In genomic region chr5:79512692-79513518, GRCh38 we compare ENCODE assay signal across 8 cellular contexts. TPM values are rescaled to one million over a fixed set of nuclear protein-coding genes. Genes with fewer than 3 reads are reported as not detected.
DNase-seq lines count a peak whose midpoint lies in the region; ATAC-seq and TF ChIP-seq lines count a peak whose summit lies in the region.

No MANE protein-coding gene starts in this region.

- H3K27me3 ChIP-seq in GM23338 (ENCODE audit: insufficient read depth) (no peaks in the 10 kb centered on the region), SU-DHL-6 (ENCODE audit: low read length) (0 out of 2 replicates have a peak, but pooled peaks cover 3% of the 10 kb centered on the region)

- H3K4me1 Mint-ChIP-seq in CD14-positive monocyte (peaks cover 30% of the 10 kb centered on the region), GM23338 (peaks cover 44% of the 10 kb centered on the region), nephron progenitor cell (peaks cover 60% of the 10 kb centered on the region)

- no peak overlapping the region for H2AFZ ChIP-seq in GM23338
- H2AFZ ChIP-seq in SU-DHL-6 (ENCODE audit: low read depth, low read length, severe bottlenecking): peak overlapping the region; percentile 96

- peaks cover 21% of the 10 kb centered on the region for H4K20me1 ChIP-seq in GM23338 (replicated peaks; ENCODE audit: insufficient read depth)
- no peaks in the 10 kb centered on the region for H4K20me1 ChIP-seq in SU-DHL-6 (ENCODE audit: low read depth, low read length)

- TF ChIP-seq CTCF in CD14-positive monocyte (IDR thresholded peaks at IDR 0.05) (no peak), GM23338 (conservative IDR thresholded peaks at IDR 0.05; ENCODE audit: low read depth in 2 of 2) (no peak), SU-DHL-6 (IDR thresholded peaks at IDR 0.05; ENCODE audit: insufficient read depth, low read length, poor library complexity, severe bottlenecking) (no peak), epithelial cell of esophagus (IDR thresholded peaks at IDR 0.05; ENCODE audit: insufficient read depth, low read depth, low read length, missing control alignments) (no peak), nephron progenitor cell (IDR thresholded peaks at IDR 0.05) (no peak)

- H3K36me3 Mint-ChIP-seq in CD14-positive monocyte: peaks cover 6 to 12% of the 10 kb centered on the region in 2 donors
- H3K36me3 Mint-ChIP-seq in GM23338 (ENCODE audit: low read depth): no peaks in the 10 kb centered on the region
- H3K36me3 Mint-ChIP-seq in nephron progenitor cell (ENCODE audit: low read depth): peaks cover 1% of the 10 kb centered on the region

- peaks cover 50% of the 10 kb centered on the region for H3K79me2 ChIP-seq in GM23338 (replicated peaks; ENCODE audit: insufficient read depth)
- H3K79me2 ChIP-seq in SU-DHL-6 (ENCODE audit: insufficient read depth, low read length): no peaks in the 10 kb centered on the region

- peaks cover 42% of the 10 kb centered on the region for H3K4me1 ChIP-seq in GM23338 (ENCODE audit: insufficient read depth)

- peaks cover 3 to 22% (median 14%) of the 10 kb centered on the region in 7 donors for H3K9me3 Mint-ChIP-seq in CD14-positive monocyte
- no peaks in the 10 kb centered on the region for H3K9me3 Mint-ChIP-seq in GM23338
- no peaks in the 10 kb centered on the region for H3K9me3 Mint-ChIP-seq in nephron progenitor cell

- peaks cover 59 to 81% (median 70%) of the 10 kb centered on the region in 3 donors for H3K27me3 Mint-ChIP-seq in CD14-positive monocyte (ENCODE audit: low read depth in 3 of 3)
- peaks cover 3% of the 10 kb centered on the region for H3K27me3 Mint-ChIP-seq in GM23338 (ENCODE audit: insufficient read depth, low read depth, poor library complexity)
- H3K27me3 Mint-ChIP-seq in nephron progenitor cell (ENCODE audit: low read depth, poor library complexity): no peaks in the 10 kb centered on the region

- H3K4me3 ChIP-seq in GM23338 (peak overlapping the region; percentile 76), SU-DHL-6 (ENCODE audit: insufficient read depth, low read length, poor library complexity, severe bottlenecking) (peak overlapping the region; percentile 68), epithelial cell of esophagus (ENCODE audit: low read length) (peak overlapping the region; percentile 84)

- H3F3A ChIP-seq in GM23338 (replicated peaks; ENCODE audit: low read depth) (no peaks in the 10 kb centered on the region), SU-DHL-6 (ENCODE audit: insufficient read depth) (peaks cover 23% of the 10 kb centered on the region)

- H3K4me3 Mint-ChIP-seq in CD14-positive monocyte (peak overlapping the region; percentile 79 to 87), GM23338 (peak overlapping the region; percentile 90), nephron progenitor cell (peak overlapping the region; percentile 99)

- H3K27ac ChIP-seq in GM23338 (ENCODE audit: low read depth) (peak overlapping the region; percentile 79), SU-DHL-6 (ENCODE audit: low read depth, low read length) (no peak overlapping the region)

- peak overlapping the region; percentile 84 for H3K4me2 ChIP-seq in GM23338
- peak overlapping the region; percentile 69 for H3K4me2 ChIP-seq in SU-DHL-6 (ENCODE audit: low read depth, low read length, poor library complexity, severe bottlenecking)

- DNase-seq in CD14-positive monocyte (ENCODE audit: low spot score) (no peak), GM23338 (ENCODE audit: low spot score) (peak; percentile 64), epithelial cell of esophagus (ENCODE audit: low read depth) (peak; percentile 36), nephron progenitor cell (peak; percentile 28), cerebellum (ENCODE audit: low spot score) (no peak), NCI-H187 treated with DMSO at 0.1 percent for 48 hours (lab: John Stamatoyannopoulos, UW) (no peak), NCI-H2196 (lab: John Stamatoyannopoulos, UW; ENCODE audit: unreplicated experiment) (no peak)

- intact Hi-C loops in CD14-positive monocyte (cut with micrococcal nuclease): no loop called here

- no peaks in the 10 kb centered on the region for H3K9me2 ChIP-seq in GM23338 (ENCODE audit: insufficient read depth)
- H3K9me2 ChIP-seq in SU-DHL-6 (replicated peaks; ENCODE audit: insufficient read depth, low read length): no peaks in the 10 kb centered on the region

- H3K36me3 ChIP-seq in GM23338 (ENCODE audit: insufficient read depth): no peaks in the 10 kb centered on the region
- H3K36me3 ChIP-seq in SU-DHL-6 (ENCODE audit: low read length): no peaks in the 10 kb centered on the region

- no peak for ATAC-seq in GM23338

- peak overlapping the region; percentile 61 for H3K9ac ChIP-seq in SU-DHL-6 (ENCODE audit: low read length)

- no peaks in the 10 kb centered on the region for H3K9me3 ChIP-seq in SU-DHL-6 (ENCODE audit: insufficient read depth, low read length)

- H3K27ac Mint-ChIP-seq in CD14-positive monocyte: peak overlapping the region in 1 of 7 donors; percentile 1
- peak overlapping the region; percentile 94 for H3K27ac Mint-ChIP-seq in GM23338
- H3K27ac Mint-ChIP-seq in nephron progenitor cell: peak overlapping the region; percentile 98

TF ChIP-seq in GM23338, 12 proteins besides CTCF, POLR2A, EP300 and RAD21 (continues in another document):
- TF ChIP-seq ZNF331 (CRISPR knock-in tag; IDR thresholded peaks at IDR 0.05; ENCODE audit: low read depth) (no peak), CREB1 (CRISPR knock-in tag; IDR thresholded peaks at IDR 0.05; ENCODE audit: low read depth) (no peak), EZH2 (IDR thresholded peaks at IDR 0.05; ENCODE audit: low read depth, unreplicated experiment) (no peak), NANOG (IDR thresholded peaks at IDR 0.05; ENCODE audit: borderline replicate concordance) (no peak), STAT1 (IDR thresholded peaks at IDR 0.05; ENCODE audit: unreplicated experiment) (no peak), EZH2phosphoT487 (IDR thresholded peaks at IDR 0.05; ENCODE audit: unreplicated experiment) (no peak), ETS1 (IDR thresholded peaks at IDR 0.05) (no peak), ZNF114 (CRISPR knock-in tag; IDR thresholded peaks at IDR 0.05) (no peak), POLR2AphosphoS5 (IDR thresholded peaks at IDR 0.05; ENCODE audit: low read depth) (no peak)

RNA-seq across cellular contexts. Expression of gene HOMER1, which starts 1.0 kb away (rescaled TPM):
- polyA plus RNA-seq in CD14-positive monocyte: under 1 TPM; 0.04 to 0.62 TPM
- total RNA-seq in GM23338 (2014; rRNA removed; shearing (Covaris generic)): 45.1 and 46.3 TPM in 2 replicates
- 77.9 and 80.3 TPM in 2 replicates for polyA plus RNA-seq in GM23338 (2016; fragmentation: Nextera tagmentation; extraction: Ambion mirVana)
- 59.3 TPM for total RNA-seq in cerebellum

Comparison
In these comparisons a context has a peak if more than half of its experiments do, and no peak if none do; other contexts are left out.
1. DNase-seq: peak in GM23338 (single experiment), epithelial cell of esophagus (single experiment) and nephron progenitor cell (single experiment); none in CD14-positive monocyte (single experiment), cerebellum (single experiment), NCI-H187 treated with DMSO at 0.1 percent for 48 hours (single experiment) and NCI-H2196 (single experiment).
2. Peak in every context shown above with its lines, with median percentiles within 50 percentile points of each other: H3K4me3 Mint-ChIP-seq and H3K4me3 ChIP-seq.